21 cellular contexts compared by ENCODE assay signal in the genomic region with DNA sequence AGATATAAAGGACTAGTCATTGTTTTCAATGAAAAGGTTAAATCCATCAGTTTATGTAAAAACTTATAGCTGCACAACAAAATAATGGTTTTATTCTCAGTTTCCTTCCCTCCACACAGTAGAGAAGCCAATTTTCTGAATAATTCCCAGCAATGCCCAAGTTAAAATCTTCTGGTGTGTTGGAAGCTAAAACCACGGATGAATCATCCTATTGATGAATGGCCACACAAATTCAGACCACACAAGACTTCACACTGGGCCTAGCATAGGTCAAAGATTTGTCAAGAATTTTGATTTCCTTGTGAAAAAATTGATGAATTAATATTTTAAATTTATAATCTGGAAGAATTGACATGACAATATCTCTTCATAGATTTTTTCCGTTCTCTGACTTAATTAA.
DNase-seq lines count a peak whose midpoint lies in the region; ATAC-seq, FAIRE-seq and TF ChIP-seq lines count a peak whose summit lies in the region.
"Had no signal": no experiment of that assay in that cellular context is flagged by ENCODE, and none has a peak within 500 bp of the region (broad histone marks: within the 10 kb centered on the region; RNA-seq: fewer than 3 reads in every experiment).

No MANE protein-coding gene starts in this region.

- no peak for ATAC-seq in GM18519 (IDR thresholded peaks at IDR 0.05; ENCODE audit: low FRiP score, unreplicated experiment)
- ATAC-seq in pancreas = no peak
- ATAC-seq: activated CD8-positive, alpha-beta T cell treated with anti-CD3 and anti-CD28 coated beads for 36 hours; activated naive CD4-positive, alpha-beta T cell treated with anti-CD3 and anti-CD28 coated beads, Interleukin-2, amount 50 U/mL, for 72 hours; Panc1 had no signal

- DNase-seq in ELR (ENCODE audit: low read depth) (peak; percentile 78), RPMI7951 (ENCODE audit: low read depth) (peak; percentile 82), epithelial cell of esophagus (ENCODE audit: low read depth) (peak; percentile 35), renal cortical epithelial cell (ENCODE audit: low read depth) (peak; percentile 90), NCI-H748 treated with DMSO at 0.1 percent for 48 hours (lab: John Stamatoyannopoulos, UW) (no peak), pancreas (no peak), esophagus squamous epithelium (lab: John Stamatoyannopoulos, UW) (no peak)
- DNase-seq: activated CD8-positive, alpha-beta T cell treated with anti-CD3 and anti-CD28 coated beads for 36 hours; activated T-cell treated with anti-CD3 and anti-CD28 coated beads, Interleukin-2, amount 50 U/mL, for 48 hours; central memory CD4-positive, alpha-beta T cell; effector CD4-positive, alpha-beta T cell; GOT3; KG1; naive B cell; NCI-H1105 treated with DMSO at 0.1 percent for 48 hours; stimulated activated CD4-positive, alpha-beta T cell treated with anti-CD3 and anti-CD28 coated beads, Interleukin-2, amount 100 ng/mL, for 48 hours had no signal

- FAIRE-seq in pancreas (lab: Jason Lieb, UNC) = no peak
- FAIRE-seq: frontal cortex had no signal

- intact Hi-C loops in pancreas (cut with DNase I) = no loop called here
- intact Hi-C loops in esophagus squamous epithelium (cut with DNase I) = no loop called here

- H3K27ac ChIP-seq in pancreas = no peak overlapping the region
- H3K27ac ChIP-seq in esophagus squamous epithelium = no peak overlapping the region
- H3K27ac ChIP-seq: VCaP had no signal

- H3K4me3 ChIP-seq in epithelial cell of esophagus (ENCODE audit: low read length) = no peak overlapping the region
- H3K4me3 ChIP-seq in pancreas = no peak overlapping the region
- H3K4me3 ChIP-seq in esophagus squamous epithelium = no peak overlapping the region

- TF ChIP-seq CTCF in epithelial cell of esophagus (IDR thresholded peaks at IDR 0.05; ENCODE audit: insufficient read depth, low read depth, low read length, missing control alignments) (no peak), pancreas (IDR thresholded peaks at IDR 0.05) (no peak), esophagus squamous epithelium (IDR thresholded peaks at IDR 0.05) (no peak)

- 65 to 83% methylated on average over 2 of the region's 2 CpGs for WGBS in pancreas, 2 donors
- 68 to 77% methylated on average over 2 of the region's 2 CpGs for WGBS in esophagus squamous epithelium, 2 donors

- no peaks in the 10 kb centered on the region for H3K4me1 ChIP-seq in pancreas
- H3K4me1 ChIP-seq in esophagus squamous epithelium = no peaks in the 10 kb centered on the region

- no peaks in the 10 kb centered on the region for H3K36me3 ChIP-seq in pancreas
- no peaks in the 10 kb centered on the region for H3K36me3 ChIP-seq in esophagus squamous epithelium

- H3K27me3 ChIP-seq in pancreas = no peaks in the 10 kb centered on the region
- H3K27me3 ChIP-seq in esophagus squamous epithelium = no peaks in the 10 kb centered on the region

- TF ChIP-seq POLR2A in esophagus squamous epithelium (IDR thresholded peaks at IDR 0.05) = no peak

- H3K9me3 ChIP-seq in pancreas (no peaks in the 10 kb centered on the region), esophagus squamous epithelium (no peaks in the 10 kb centered on the region)

Comparison
In these comparisons a context has a peak if more than half of its experiments do, and no peak if none do; other contexts are left out.
1. DNase-seq: peak in ELR (single experiment), RPMI7951 (single experiment), epithelial cell of esophagus (single experiment) and renal cortical epithelial cell (single experiment); none in NCI-H748 treated with DMSO at 0.1 percent for 48 hours (single experiment), pancreas (0 of 6) and esophagus squamous epithelium (single experiment).